Comparison of ENCODE assay signal across 2 cellular contexts in the genomic region with DNA sequence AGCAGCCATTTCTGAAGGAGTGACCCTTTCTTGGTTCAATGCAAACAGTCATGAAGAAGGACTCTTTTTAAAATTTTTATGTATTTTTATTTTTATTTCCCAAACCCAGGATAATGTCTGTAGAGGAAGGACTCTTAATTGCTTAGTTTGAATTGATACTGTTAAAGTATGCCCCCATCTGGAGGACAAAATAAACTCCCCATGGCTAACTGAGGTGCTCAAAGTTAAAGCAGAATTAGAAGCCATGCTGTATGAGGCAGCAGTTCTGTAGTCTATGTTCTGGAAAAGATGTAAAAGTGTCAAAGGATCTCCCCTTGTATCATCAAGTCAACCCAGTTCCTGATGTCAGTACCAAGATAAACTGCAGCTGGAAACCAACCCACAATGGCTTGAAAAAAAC.
TF ChIP-seq lines count a peak whose summit lies in the region.

No MANE protein-coding gene starts in this region.

TF ChIP-seq in HCT116, 20 proteins besides CTCF, POLR2A, EP300 and RAD21 (continued from another document):
- TF ChIP-seq SIN3A (IDR thresholded peaks at IDR 0.05; ENCODE audit: low read depth), result no peak
- no peak for TF ChIP-seq ELF1 (IDR thresholded peaks at IDR 0.05; ENCODE audit: borderline replicate concordance, low read depth)
- TF ChIP-seq EZH2phosphoT487 (IDR thresholded peaks at IDR 0.05; ENCODE audit: borderline replicate concordance), result no peak
- TF ChIP-seq ZFX (IDR thresholded peaks at IDR 0.05), result no peak
- no peak for TF ChIP-seq SRF (IDR thresholded peaks at IDR 0.05; ENCODE audit: low read depth)
- no peak for TF ChIP-seq EZH2 (IDR thresholded peaks at IDR 0.05)

TF ChIP-seq in H1, 55 proteins besides CTCF, POLR2A, EP300 and RAD21:
- no peak for TF ChIP-seq YY1 (IDR thresholded peaks at IDR 0.05; ENCODE audit: low read depth, low read length)
- TF ChIP-seq NANOG (IDR thresholded peaks at IDR 0.05; ENCODE audit: insufficient read depth, low read depth, low read length, poor library complexity, severe bottlenecking), result no peak
- no peak for TF ChIP-seq TEAD4 (IDR thresholded peaks at IDR 0.05; ENCODE audit: low read depth, low read length)
- no peak for TF ChIP-seq TAF7 (optimal IDR thresholded peaks at IDR 0.05; ENCODE audit: borderline replicate concordance, low read depth, low read length)
- TF ChIP-seq EGR1 (IDR thresholded peaks at IDR 0.05; ENCODE audit: borderline replicate concordance, low read depth, low read length), result no peak
- no peak for TF ChIP-seq MAX (IDR thresholded peaks at IDR 0.05)
- no peak for TF ChIP-seq SP1 (IDR thresholded peaks at IDR 0.05; ENCODE audit: low read depth, low read length)
- no peak for TF ChIP-seq SIN3A (conservative IDR thresholded peaks at IDR 0.05 in 1 of 2, IDR thresholded peaks at IDR 0.05 in 1 of 2; ENCODE audit: low read depth in 1 of 2, low read length in 2 of 2)
- TF ChIP-seq, protein P1, sequence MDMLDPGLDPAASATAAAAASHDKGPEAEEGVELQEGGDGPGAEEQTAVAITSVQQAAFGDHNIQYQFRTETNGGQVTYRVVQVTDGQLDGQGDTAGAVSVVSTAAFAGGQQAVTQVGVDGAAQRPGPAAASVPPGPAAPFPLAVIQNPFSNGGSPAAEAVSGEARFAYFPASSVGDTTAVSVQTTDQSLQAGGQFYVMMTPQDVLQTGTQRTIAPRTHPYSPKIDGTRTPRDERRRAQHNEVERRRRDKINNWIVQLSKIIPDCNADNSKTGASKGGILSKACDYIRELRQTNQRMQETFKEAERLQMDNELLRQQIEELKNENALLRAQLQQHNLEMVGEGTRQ (IDR thresholded peaks at IDR 0.05; ENCODE audit: low read length), result no peak
- no peak for TF ChIP-seq ASH2L (IDR thresholded peaks at IDR 0.05; ENCODE audit: low read length)
- TF ChIP-seq CHD1 (IDR thresholded peaks at IDR 0.05; ENCODE audit: low read depth, low read length), result no peak
- no peak for TF ChIP-seq CBX8 (IDR thresholded peaks at IDR 0.05; ENCODE audit: borderline replicate concordance, low read depth, low read length)
- TF ChIP-seq RNF2 (IDR thresholded peaks at IDR 0.05; ENCODE audit: borderline replicate concordance, low read depth, low read length, missing control alignments, poor library complexity, severe bottlenecking), result no peak
- TF ChIP-seq TCF12 (IDR thresholded peaks at IDR 0.05; ENCODE audit: low read depth, low read length), result no peak
- TF ChIP-seq TBP (IDR thresholded peaks at IDR 0.05; ENCODE audit: low read depth, low read length), result no peak
